ENCODE assay signal across 7 cellular contexts in genomic region chr12:51590347-51591019, GRCh38. TPM values are rescaled to one million over a fixed set of nuclear protein-coding genes. Genes with fewer than 3 reads are reported as not detected.
DNase-seq lines count a peak whose midpoint lies in the region; ATAC-seq and TF ChIP-seq lines count a peak whose summit lies in the region.

No MANE protein-coding gene starts in this region.

- no peaks in the 10 kb centered on the region for H3K27me3 ChIP-seq in dorsolateral prefrontal cortex

- intact Hi-C loops in dorsolateral prefrontal cortex (cut with DNase I), result loop anchor here (5.0 kb wide), 4 partner anchors 162 to 227 kb away; partner anchors contain the start of gene SLC4A8 (in 1 of the 2)

- peak; percentile 89 for DNase-seq in GM13977 (ENCODE audit: low spot score)
- peak; percentile 90 for DNase-seq in NCI-H345 (lab: John Stamatoyannopoulos, UW)
- peak; percentile 67 for DNase-seq in activated CD4-positive, alpha-beta T cell treated with anti-CD3 and anti-CD28 coated beads, Interleukin-2, amount 50 U/mL, for 1 hour
- DNase-seq in dorsolateral prefrontal cortex, result peak in 9 of 10 donors; percentile 45 to 78 (median 69)
- DNase-seq in memory B cell (ENCODE audit: low spot score in 2 of 2), result peak; percentile 67 to 68
- peak; percentile 45 for DNase-seq in stimulated activated CD8-positive, alpha-beta memory T cell treated with anti-CD3 and anti-CD28 coated beads, Interleukin-12 subunit alpha, Interleukin-12 subunit beta, amount 100 ng/mL, for 1 hour (ENCODE audit: low read depth)

- no peaks in the 10 kb centered on the region for H3K9me3 Mint-ChIP-seq in memory B cell

- TF ChIP-seq CTCF in GM13977 (IDR thresholded peaks at IDR 0.05; ENCODE audit: extremely low read depth, insufficient read depth, missing control alignments), result peak; percentile 85
- TF ChIP-seq CTCF in dorsolateral prefrontal cortex (IDR thresholded peaks at IDR 0.05 in 54 of 56, conservative IDR thresholded peaks at IDR 0.05 in 2 of 56; ENCODE audit: low read depth in 1 of 56, partially characterized antibody in 56 of 56), result peak in 45 of 56 donors; percentile 6 to 76 (median 55)

- H3K4me3 Mint-ChIP-seq in memory B cell, result peak overlapping the region; percentile 85

- in situ Hi-C loops in GM13977 (cut with MboI; ENCODE audit: low pct_unique_long_range_greater_than_20kb, low sequenced_read_pairs, unreplicated experiment), result no loop called here

- H3K4me3 ChIP-seq in dorsolateral prefrontal cortex, result peak overlapping the region; percentile 42 to 91 (median 64)

- peaks cover 22% of the 10 kb centered on the region for H3K4me1 Mint-ChIP-seq in memory B cell

- H3K36me3 Mint-ChIP-seq in memory B cell, result no peaks in the 10 kb centered on the region

- H3K27ac Mint-ChIP-seq in memory B cell, result peak overlapping the region; percentile 45

- H3K27ac ChIP-seq in dorsolateral prefrontal cortex, result peak overlapping the region in 39 of 59 donors; percentile 8 to 87 (median 65)

- peaks cover 33% of the 10 kb centered on the region for H3K27me3 Mint-ChIP-seq in memory B cell

- ATAC-seq in HG03103 (IDR thresholded peaks at IDR 0.05; ENCODE audit: low read depth, unreplicated experiment) (peak; percentile 76), memory B cell (ENCODE audit: low read depth) (peak; percentile 90)

RNA-seq across cellular contexts. Expression of gene SCN8A, which starts 0.6 kb away (rescaled TPM):
- 100 to 1,000 TPM in 106 of 120 experiments, 10 to 100 TPM in 14; 41.3 to 186 (median 137) TPM for total RNA-seq in dorsolateral prefrontal cortex

Comparison
In these comparisons a context has a peak if more than half of its experiments do, and no peak if none do; other contexts are left out.
1. Peak in every context shown above with its lines: DNase-seq, ATAC-seq, H3K4me3 ChIP-seq and H3K27ac ChIP-seq.